ENCODE assay signal across 16 cellular contexts in genomic region chr6:44110966-44111365, GRCh38. TPM values are rescaled to one million over a fixed set of nuclear protein-coding genes. Genes with fewer than 3 reads are reported as not detected.
"Had no signal": no experiment of that assay in that cellular context is flagged by ENCODE, and none has a peak within 500 bp of the region (broad histone marks: within the 10 kb centered on the region; RNA-seq: fewer than 3 reads in every experiment).

No MANE protein-coding gene starts in this region.

- DNase-seq: activated CD8-positive, alpha-beta memory T cell treated with anti-CD3 and anti-CD28 coated beads, Interleukin-2, amount 50 U/mL, for 4 hours; activated CD8-positive, alpha-beta T cell treated with anti-CD3 and anti-CD28 coated beads for 36 hours; activated naive CD4-positive, alpha-beta T cell treated with anti-CD3 and anti-CD28 coated beads for 36 hours; adrenal gland; kidney; stimulated activated CD4-positive, alpha-beta T cell treated with anti-CD3 and anti-CD28 coated beads, Interleukin-2, amount 100 ng/mL, for 24 hours; stimulated activated naive CD4-positive, alpha-beta T cell; substantia nigra; T1000; trophoblast cell had no signal

- H2AFZ ChIP-seq: parathyroid adenoma had no signal

- H3K4me3 Mint-ChIP-seq: activated CD8-positive, alpha-beta T cell treated with anti-CD3 and anti-CD28 coated beads for 36 hours; activated naive CD4-positive, alpha-beta T cell treated with anti-CD3 and anti-CD28 coated beads for 36 hours; activated T-helper 1 cell treated with anti-CD3 and anti-CD28 coated beads, Interleukin-12 subunit alpha, Interleukin-12 subunit beta, Interleukin-2, Interleukin-4 antibody, amounts not matched to agents 30 ng/mL and 10 ng/mL and 1 ng/mL, durations not matched to agents 14 hours and 24 hours and 36 hours; dendritic cell treated with granulocyte-macrophage colony-stimulating factor and Interleukin-4, amounts not matched to agents 40 ng/mL and 50 ng/mL, for 4 days had no signal

- H3K27ac Mint-ChIP-seq: activated naive CD4-positive, alpha-beta T cell treated with anti-CD3 and anti-CD28 coated beads for 36 hours; dendritic cell treated with granulocyte-macrophage colony-stimulating factor and Interleukin-4, amounts not matched to agents 40 ng/mL and 50 ng/mL, for 4 days had no signal

- H3K27ac ChIP-seq: parathyroid adenoma had no signal

- H3K9me3 ChIP-seq: adrenal gland had no signal

- ATAC-seq: activated CD8-positive, alpha-beta T cell treated with anti-CD3 and anti-CD28 coated beads for 36 hours; esophagus mucosa; sciatic nerve had no signal

- H3K27me3 Mint-ChIP-seq: activated CD8-positive, alpha-beta T cell treated with anti-CD3 and anti-CD28 coated beads for 36 hours; dendritic cell treated with granulocyte-macrophage colony-stimulating factor and Interleukin-4, amounts not matched to agents 40 ng/mL and 50 ng/mL, for 4 days had no signal

- H3K4me3 ChIP-seq: adrenal gland had no signal

- H3K27me3 ChIP-seq: adrenal gland had no signal

- H3K9ac ChIP-seq: parathyroid adenoma had no signal

- H3K4me1 ChIP-seq: parathyroid adenoma had no signal

- H3K9me3 Mint-ChIP-seq: activated CD8-positive, alpha-beta T cell treated with anti-CD3 and anti-CD28 coated beads for 36 hours; activated naive CD4-positive, alpha-beta T cell treated with anti-CD3 and anti-CD28 coated beads for 36 hours; activated T-helper 1 cell treated with anti-CD3 and anti-CD28 coated beads, Interleukin-12 subunit alpha, Interleukin-12 subunit beta, Interleukin-2, Interleukin-4 antibody, amounts not matched to agents 30 ng/mL and 10 ng/mL and 1 ng/mL, durations not matched to agents 14 hours and 24 hours and 36 hours; dendritic cell treated with granulocyte-macrophage colony-stimulating factor and Interleukin-4, amounts not matched to agents 40 ng/mL and 50 ng/mL, for 4 days had no signal

RNA-seq across cellular contexts. Expression of gene CAPN11, which starts 47.7 kb away (rescaled TPM):
- total RNA-seq: activated naive CD4-positive, alpha-beta T cell treated with anti-CD3 and anti-CD28 coated beads for 36 hours; activated T-helper 1 cell treated with anti-CD3 and anti-CD28 coated beads, Interleukin-12 subunit alpha, Interleukin-12 subunit beta, Interleukin-2, Interleukin-4 antibody, amounts not matched to agents 30 ng/mL and 10 ng/mL and 1 ng/mL, durations not matched to agents 14 hours and 24 hours and 36 hours; SK-MEL-5 had no signal
